ENCODE assay signal across 8 cellular contexts in the genomic region with DNA sequence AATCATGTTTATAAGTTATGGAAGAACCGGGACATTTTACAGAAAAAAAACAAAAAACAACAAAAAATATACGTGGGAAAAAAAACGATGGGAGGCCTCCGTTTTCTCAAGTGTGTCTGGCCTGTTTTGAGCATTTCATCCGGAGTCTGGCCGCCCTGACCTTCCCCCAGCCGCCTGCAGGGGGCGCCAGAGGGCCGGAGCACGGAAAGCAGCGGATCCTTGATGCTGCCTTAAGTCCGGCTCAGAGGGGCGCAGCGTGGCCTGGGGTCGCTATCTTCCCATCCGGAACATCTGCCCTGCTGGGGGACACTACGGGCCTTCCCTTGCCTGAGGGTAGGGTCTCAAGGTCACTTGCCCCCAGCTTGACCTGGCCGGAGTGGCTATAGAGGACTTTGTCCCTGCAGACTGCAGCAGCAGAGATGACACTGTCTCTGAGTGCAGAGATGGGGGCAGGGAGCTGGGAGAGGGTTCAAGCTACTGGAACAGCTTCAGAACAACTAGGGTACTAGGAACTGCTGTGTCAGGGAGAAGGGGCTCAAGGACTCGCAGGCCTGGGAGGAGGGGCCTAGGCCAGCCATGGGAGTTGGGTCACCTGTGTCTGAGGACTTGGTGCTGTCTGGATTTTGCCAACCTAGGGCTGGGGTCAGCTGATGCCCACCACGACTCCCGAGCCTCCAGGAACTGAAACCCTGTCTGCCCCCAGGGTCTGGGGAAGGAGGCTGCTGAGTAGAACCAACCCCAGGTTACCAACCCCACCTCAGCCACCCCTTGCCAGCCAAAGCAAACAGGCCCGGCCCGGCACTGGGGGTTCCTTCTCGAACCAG. TPM values are rescaled to one million over a fixed set of nuclear protein-coding genes. Genes with fewer than 3 reads are reported as not detected.
A peak's percentile ranks its signal among the peaks of the same experiment; 100 is the strongest.
DNase-seq lines count a peak whose midpoint lies in the region; ATAC-seq, FAIRE-seq and TF ChIP-seq lines count a peak whose summit lies in the region.

No MANE protein-coding gene starts in this region.

- H3K27me3 ChIP-seq in CD4-positive, alpha-beta T cell (ENCODE audit: control insufficient read depth, insufficient read depth, low read length): peaks cover 31% of the 10 kb centered on the region
- no peaks in the 10 kb centered on the region for H3K27me3 ChIP-seq in ovary

- peaks cover 37% of the 10 kb centered on the region for H3K36me3 Mint-ChIP-seq in CD4-positive, alpha-beta T cell (ENCODE audit: low read depth)
- H3K36me3 Mint-ChIP-seq in type B pancreatic cell: no peaks in the 10 kb centered on the region

- CTCF ChIA-PET in CD4-positive, alpha-beta T cell (lab: Charles Lee): interaction anchor here (0.7 to 3.2 kb wide), 4 partner anchors 9 to 156 kb away, joined by 3 to 13 read pairs (median 3); no protein-coding TSS in a partner anchor
- CTCF ChIA-PET in RWPE1 (lab: Yijun Ruan, JAX): interaction anchor here (0.6 to 2.0 kb wide), 15 partner anchors 8 to 381 kb away, joined by 3 to 10 read pairs (median 4); no protein-coding TSS in a partner anchor

- H3K4me3 ChIP-seq in ovary: no peak overlapping the region

- H3K4me1 Mint-ChIP-seq in CD4-positive, alpha-beta T cell (ENCODE audit: low read depth): peaks cover 7% of the 10 kb centered on the region
- H3K4me1 Mint-ChIP-seq in type B pancreatic cell (ENCODE audit: unreplicated experiment): peaks cover 7% of the 10 kb centered on the region

- no peaks in the 10 kb centered on the region for H3K9me3 ChIP-seq in CD4-positive, alpha-beta T cell (ENCODE audit: control insufficient read depth, low read length)
- no peaks in the 10 kb centered on the region for H3K9me3 ChIP-seq in ovary

- H3K27ac Mint-ChIP-seq in CD4-positive, alpha-beta T cell: no peak overlapping the region
- H3K27ac Mint-ChIP-seq in type B pancreatic cell: peak overlapping the region; percentile 61

- no peak overlapping the region for H3K27ac ChIP-seq in CD4-positive, alpha-beta T cell (ENCODE audit: low read depth, low read length)
- H3K27ac ChIP-seq in RWPE1: peak overlapping the region; percentile 42
- no peak overlapping the region for H3K27ac ChIP-seq in ovary

- peaks cover 7% of the 10 kb centered on the region for H3K4me1 ChIP-seq in ovary (ENCODE audit: insufficient read depth)

- no peak overlapping the region for H3K4me3 Mint-ChIP-seq in CD4-positive, alpha-beta T cell
- H3K4me3 Mint-ChIP-seq in type B pancreatic cell: peak overlapping the region; percentile 14

- no peak for TF ChIP-seq POLR2A in ovary (IDR thresholded peaks at IDR 0.05)
- TF ChIP-seq POLR2A in H54 (IDR thresholded peaks at IDR 0.05; ENCODE audit: low read depth, low read length): no peak

- FAIRE-seq in frontal cortex (lab: Jason Lieb, UNC) (no peak), H54 (lab: Jason Lieb, UNC) (no peak)

- peak; percentile 75 for ATAC-seq in CD4-positive, alpha-beta T cell (ENCODE audit: poor library complexity)

- DNase-seq in CD4-positive, alpha-beta T cell: peak; percentile 39 to 81 (median 68)
- DNase-seq in HT1080 (ENCODE audit: low read depth): peak; percentile 77
- DNase-seq in RWPE1 (ENCODE audit: low spot score): peak; percentile 45
- peak; percentile 56 for DNase-seq in activated gamma-delta T cell (lab: John Stamatoyannopoulos, UW)
- peak; percentile 74 to 86 for DNase-seq in frontal cortex (ENCODE audit: low spot score in 2 of 2)
- peak; percentile 68 to 92 (median 81) for DNase-seq in ovary
- DNase-seq in type B pancreatic cell (ENCODE audit: extremely low spot score, unreplicated experiment): peak; percentile 89
- no peak for DNase-seq in H54 (ENCODE audit: insufficient read length, low spot score)

- TF ChIP-seq CTCF in CD4-positive, alpha-beta T cell (IDR thresholded peaks at IDR 0.05): peak; percentile 97
- TF ChIP-seq CTCF in RWPE1 (conservative IDR thresholded peaks at IDR 0.05; ENCODE audit: low read depth) (peak; percentile 97), ovary (IDR thresholded peaks at IDR 0.05) (peak; percentile 97 to 98 (median 98)), type B pancreatic cell (conservative IDR thresholded peaks at IDR 0.05) (peak; percentile 100)

- H3K36me3 ChIP-seq in ovary: no peaks in the 10 kb centered on the region

- H3K9me3 Mint-ChIP-seq in CD4-positive, alpha-beta T cell: no peaks in the 10 kb centered on the region
- H3K9me3 Mint-ChIP-seq in type B pancreatic cell: no peaks in the 10 kb centered on the region

- POLR2A ChIA-PET in CD4-positive, alpha-beta T cell (lab: Charles Lee): no interaction called here
- POLR2A ChIA-PET in RWPE1 (lab: Yijun Ruan, JAX; ENCODE audit: low non-redundant PET): interaction anchor here (0.5 kb wide), 1 partner anchor 49 kb away, joined by 4 read pairs; no protein-coding TSS in a partner anchor

- intact Hi-C loops in CD4-positive, alpha-beta T cell (cut with DNase I, micrococcal nuclease): loop anchor here (1.0 to 5.0 kb wide), 7 partner anchors 47 to 434 kb away; partner anchors contain the start of gene EXOC3L2 (in 1 of the 2)
- intact Hi-C loops in ovary (cut with DNase I): loop anchor here (2.0 to 10.0 kb wide), 5 partner anchors 45 to 158 kb away; no protein-coding TSS in a partner anchor

- peaks cover 30% of the 10 kb centered on the region for H3K27me3 Mint-ChIP-seq in CD4-positive, alpha-beta T cell
- no peaks in the 10 kb centered on the region for H3K27me3 Mint-ChIP-seq in type B pancreatic cell

- TF ChIP-seq EP300 in ovary (IDR thresholded peaks at IDR 0.05): no peak

- 9 to 12% (median 12%) methylated on average over 24 of the region's 24 CpGs for WGBS in ovary, 3 donors

RNA-seq across cellular contexts. Expression of gene APOE, which starts 1.8 kb away (rescaled TPM):
- total RNA-seq in CD4-positive, alpha-beta T cell: 1 to 10 TPM; 4.5 to 5.2 TPM
- 1.4 and 1.9 TPM in 2 replicates for total RNA-seq in HT1080 (2014; rRNA removed; shearing (Covaris generic))
- polyA plus RNA-seq in HT1080 (2015; cell fraction: cytosol; rRNA removed): 0.88 and 2.1 TPM in 2 replicates
- polyA plus RNA-seq in HT1080 (2015; cell fraction: nucleus; rRNA removed): 1.5 and 2.5 TPM in 2 replicates
- total RNA-seq in frontal cortex: 77.0 TPM
- total RNA-seq in ovary: 100 to 1,000 TPM; 138 to 799 (median 455) TPM
- polyA plus RNA-seq in ovary: 100 to 1,000 TPM; 124 to 934 TPM
- total RNA-seq in type B pancreatic cell (ENCODE audit: low replicate concordance): 168 and 209 TPM in 2 replicates

RNA-seq across cellular contexts. Expression of gene APOC1, which starts 10.6 kb away (rescaled TPM):
- not detected for total RNA-seq in CD4-positive, alpha-beta T cell
- 0.37 and 2.7 TPM in 2 replicates for total RNA-seq in HT1080 (2014; rRNA removed; shearing (Covaris generic))
- polyA plus RNA-seq in HT1080 (2015; cell fraction: cytosol; rRNA removed): 0.44 and 21.9 TPM in 2 replicates
- 0.43 TPM in 1 of 2 replicates, not detected in the other for polyA plus RNA-seq in HT1080 (2015; cell fraction: nucleus; rRNA removed)
- 2.9 TPM for total RNA-seq in frontal cortex
- total RNA-seq in ovary: 100 to 1,000 TPM in 1 of 7 donors, 10 to 100 TPM in 6; 14.4 to 104 (median 45.0) TPM
- polyA plus RNA-seq in ovary: 100 to 1,000 TPM in 1 of 2 donors, 10 to 100 TPM in 1; 96.5 to 625 TPM
- 76.3 and 145 TPM in 2 replicates for total RNA-seq in type B pancreatic cell (ENCODE audit: low replicate concordance)

RNA-seq across cellular contexts. Expression of gene TOMM40, which starts 12.8 kb away (rescaled TPM):
- 10 to 100 TPM; 25.4 to 26.8 TPM for total RNA-seq in CD4-positive, alpha-beta T cell
- total RNA-seq in HT1080 (2014; rRNA removed; shearing (Covaris generic)): 230 and 243 TPM in 2 replicates
- polyA plus RNA-seq in HT1080 (2015; cell fraction: cytosol; rRNA removed): 106 and 111 TPM in 2 replicates
- polyA plus RNA-seq in HT1080 (2015; cell fraction: nucleus; rRNA removed): 87.4 and 119 TPM in 2 replicates
- total RNA-seq in frontal cortex (30.6 TPM), ovary (10 to 100 TPM; 23.5 to 63.9 (median 43.7) TPM), type B pancreatic cell (ENCODE audit: low replicate concordance) (75.1 and 77.8 TPM in 2 replicates)
- 10 to 100 TPM; 11.1 to 23.1 TPM for polyA plus RNA-seq in ovary

RNA-seq across cellular contexts. Expression of gene APOC4, which starts 38.2 kb away (rescaled TPM):
- total RNA-seq in CD4-positive, alpha-beta T cell: not detected
- not detected in 2 replicates for total RNA-seq in HT1080 (2014; rRNA removed; shearing (Covaris generic))
- not detected in 2 replicates for polyA plus RNA-seq in HT1080 (2015; cell fraction: cytosol; rRNA removed)
- not detected in 2 replicates for polyA plus RNA-seq in HT1080 (2015; cell fraction: nucleus; rRNA removed)
- not detected for total RNA-seq in frontal cortex
- total RNA-seq in ovary: under 1 TPM in 1 of 7 donors, not detected in 6; 0.57 TPM
- not detected for polyA plus RNA-seq in ovary
- not detected in 2 replicates for total RNA-seq in type B pancreatic cell (ENCODE audit: low replicate concordance)

RNA-seq across cellular contexts. Expression of gene APOC2, which starts 42.0 kb away (rescaled TPM):
- not detected for total RNA-seq in CD4-positive, alpha-beta T cell
- total RNA-seq in HT1080 (2014; rRNA removed; shearing (Covaris generic)): not detected in 2 replicates
- not detected in 2 replicates for polyA plus RNA-seq in HT1080 (2015; cell fraction: cytosol; rRNA removed)
- not detected in 2 replicates for polyA plus RNA-seq in HT1080 (2015; cell fraction: nucleus; rRNA removed)
- total RNA-seq in frontal cortex (0.41 TPM), ovary (1 to 10 TPM in 2 of 7 donors, under 1 TPM in 1, not detected in 4; 0.32 to 1.6 (median 1.1) TPM), type B pancreatic cell (ENCODE audit: low replicate concordance) (0.98 TPM in 1 of 2 replicates, not detected in the other)
- 1 to 10 TPM in 1 of 2 donors, under 1 TPM in 1; 0.34 to 5.5 TPM for polyA plus RNA-seq in ovary

Comparison
In these comparisons a context has a peak if more than half of its experiments do, and no peak if none do; other contexts are left out.
1. RNA of gene APOE, which starts 1.8 kb away (total RNA-seq): 138 to 799 TPM in ovary, 168 to 209 TPM in type B pancreatic cell and 77.0 TPM in frontal cortex (single experiment); 4.5 to 5.2 TPM in CD4-positive, alpha-beta T cell and 1.4 to 1.9 TPM in HT1080; every median in the first group is over 10 times any median in the second.
2. Peak in every context shown above with its lines, with median percentiles within 50 percentile points of each other: CTCF ChIP-seq.